14 cellular contexts compared by ENCODE assay signal in the genomic region with DNA sequence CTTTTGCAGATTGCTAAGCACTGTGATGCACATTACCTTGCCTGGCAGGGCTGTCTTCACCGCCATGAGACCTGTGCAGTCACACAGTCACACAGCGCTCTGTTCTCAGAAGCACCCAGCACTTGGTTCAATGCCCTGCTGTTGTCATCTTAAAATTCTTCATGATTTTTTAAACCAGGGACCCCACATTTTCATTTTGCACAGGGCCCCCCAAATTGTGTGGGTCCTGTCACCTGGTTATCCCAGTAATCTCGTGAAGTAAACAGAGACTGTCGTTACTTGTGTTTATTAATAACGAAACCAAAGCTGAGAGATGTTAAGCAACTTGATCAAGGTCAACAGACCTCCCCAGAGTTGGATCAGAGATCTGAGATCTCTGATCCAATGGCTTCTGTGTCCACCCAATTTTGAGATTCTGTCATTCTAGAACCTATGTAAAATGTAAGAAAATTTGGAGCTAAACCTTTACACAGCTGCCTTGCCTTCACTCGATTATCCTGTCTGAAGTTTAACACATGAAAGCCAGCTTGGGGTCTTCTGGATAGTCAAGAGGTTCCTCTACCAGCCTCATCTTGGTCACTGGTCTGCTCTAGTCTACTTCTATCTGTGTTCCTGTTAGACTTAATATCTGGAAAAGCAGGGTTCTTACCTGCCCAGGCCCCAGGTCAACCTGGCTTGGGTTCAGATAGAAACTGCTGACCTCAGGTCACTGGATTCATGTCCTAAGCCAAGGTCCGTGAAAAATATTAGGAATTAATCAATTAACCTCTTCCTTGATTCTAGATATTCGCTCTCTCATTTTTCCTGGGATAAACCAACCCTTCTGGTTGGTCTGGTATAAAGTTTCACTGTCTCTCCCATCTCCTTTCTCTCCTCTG. TPM values are rescaled to one million over a fixed set of nuclear protein-coding genes. Genes with fewer than 3 reads are reported as not detected.
DNase-seq lines count a peak whose midpoint lies in the region; ATAC-seq lines count a peak whose summit lies in the region.
"Had no signal": no experiment of that assay in that cellular context is flagged by ENCODE, and none has a peak within 500 bp of the region (broad histone marks: within the 10 kb centered on the region; RNA-seq: fewer than 3 reads in every experiment).

No MANE protein-coding gene starts in this region.

- H3K4me3 ChIP-seq in CD8-positive, alpha-beta memory T cell (ENCODE audit: low read length), result peak overlapping the region; percentile 5
- H3K4me3 ChIP-seq: SJSA1 had no signal

- H3K9me3 ChIP-seq in CD8-positive, alpha-beta memory T cell (ENCODE audit: low read length), result no peaks in the 10 kb centered on the region
- H3K9me3 ChIP-seq: SJSA1 had no signal

- intact Hi-C loops in activated CD4-positive, alpha-beta memory T cell treated with anti-CD3 and anti-CD28 coated beads for 36 hours (cut with micrococcal nuclease), result no loop called here

- peaks cover 77 to 91% (median 85%) of the 10 kb centered on the region in 3 donors for H3K4me1 Mint-ChIP-seq in CD8-positive, alpha-beta memory T cell
- peaks cover 74% of the 10 kb centered on the region for H3K4me1 Mint-ChIP-seq in activated CD4-positive, alpha-beta memory T cell treated with anti-CD3 and anti-CD28 coated beads for 36 hours (ENCODE audit: low read depth)
- peaks cover 18% of the 10 kb centered on the region for H3K4me1 Mint-ChIP-seq in memory B cell

- H3K27ac ChIP-seq in CD8-positive, alpha-beta memory T cell (ENCODE audit: low read depth, low read length), result peak overlapping the region; percentile 45
- H3K27ac ChIP-seq: SJSA1 had no signal

- DNase-seq in CD8-positive, alpha-beta memory T cell, result peak in 2 of 5 donors; percentile 27 to 54
- DNase-seq in activated CD4-positive, alpha-beta memory T cell treated with anti-CD3 and anti-CD28 coated beads for 36 hours, result peak; percentile 55
- DNase-seq in memory B cell (ENCODE audit: low spot score in 2 of 2), result no peak
- DNase-seq in NCI-H2029 treated with DMSO at 0.1 percent for 48 hours (lab: John Stamatoyannopoulos, UW), result no peak
- no peak for DNase-seq in H4 (ENCODE audit: low spot score)
- DNase-seq: Karpas-422; NCI-H1694; nucleus accumbens; stimulated activated CD4-positive, alpha-beta T cell treated with anti-CD3 and anti-CD28 coated beads, Interleukin-4, amount 100 ng/mL, for 1 hour had no signal

- ATAC-seq in GM18868 (IDR thresholded peaks at IDR 0.05; ENCODE audit: unreplicated experiment) (peak; percentile 49), memory B cell (ENCODE audit: low read depth) (peak; percentile 45), GM21723 (IDR thresholded peaks at IDR 0.05; ENCODE audit: unreplicated experiment) (no peak)
- ATAC-seq: sciatic nerve had no signal

- H3K4me3 Mint-ChIP-seq in CD8-positive, alpha-beta memory T cell, result peak overlapping the region; percentile 44 to 80 (median 76)
- H3K4me3 Mint-ChIP-seq in activated CD4-positive, alpha-beta memory T cell treated with anti-CD3 and anti-CD28 coated beads for 36 hours, result peak overlapping the region; percentile 51
- peak overlapping the region; percentile 59 for H3K4me3 Mint-ChIP-seq in memory B cell
- H3K4me3 Mint-ChIP-seq: mesothelial cell of epicardium had no signal

- no peaks in the 10 kb centered on the region for H3K36me3 ChIP-seq in CD8-positive, alpha-beta memory T cell (ENCODE audit: insufficient read depth, low read length)
- H3K36me3 ChIP-seq: SJSA1 had no signal

- H3K27me3 ChIP-seq in CD8-positive, alpha-beta memory T cell (ENCODE audit: insufficient read depth, low read length, poor library complexity, severe bottlenecking), result no peaks in the 10 kb centered on the region
- H3K27me3 ChIP-seq: SJSA1 had no signal

- H3K27me3 Mint-ChIP-seq in CD8-positive, alpha-beta memory T cell, result no peaks in the 10 kb centered on the region
- H3K27me3 Mint-ChIP-seq in activated CD4-positive, alpha-beta memory T cell treated with anti-CD3 and anti-CD28 coated beads for 36 hours, result no peaks in the 10 kb centered on the region
- H3K27me3 Mint-ChIP-seq in memory B cell, result no peaks in the 10 kb centered on the region

- peak overlapping the region; percentile 85 to 97 (median 95) for H3K27ac Mint-ChIP-seq in CD8-positive, alpha-beta memory T cell
- peak overlapping the region; percentile 70 for H3K27ac Mint-ChIP-seq in activated CD4-positive, alpha-beta memory T cell treated with anti-CD3 and anti-CD28 coated beads for 36 hours
- peak overlapping the region; percentile 48 for H3K27ac Mint-ChIP-seq in memory B cell
- H3K27ac Mint-ChIP-seq: mesothelial cell of epicardium had no signal

- peaks cover 61% of the 10 kb centered on the region for H3K4me1 ChIP-seq in CD8-positive, alpha-beta memory T cell (ENCODE audit: insufficient read depth, low read length)
- H3K4me1 ChIP-seq: SJSA1 had no signal

- CTCF ChIA-PET in CD8-positive, alpha-beta memory T cell (lab: Charles Lee), result interaction anchor here (1.1 to 5.6 kb wide), 6 partner anchors 8 to 32 kb away, joined by 3 to 44 read pairs (median 4); no protein-coding TSS in a partner anchor
- CTCF ChIA-PET in activated CD4-positive, alpha-beta memory T cell treated with anti-CD3 and anti-CD28 coated beads for 36 hours (lab: Charles Lee), result interaction anchor here (1.1 to 1.5 kb wide), 3 partner anchors 10 to 82 kb away, joined by 3 to 4 read pairs (median 3); no protein-coding TSS in a partner anchor

- peaks cover 0 to 17% (median 2%) of the 10 kb centered on the region in 3 donors for H3K36me3 Mint-ChIP-seq in CD8-positive, alpha-beta memory T cell
- no peaks in the 10 kb centered on the region for H3K36me3 Mint-ChIP-seq in activated CD4-positive, alpha-beta memory T cell treated with anti-CD3 and anti-CD28 coated beads for 36 hours
- no peaks in the 10 kb centered on the region for H3K36me3 Mint-ChIP-seq in memory B cell
- H3K36me3 Mint-ChIP-seq: mesothelial cell of epicardium had no signal

- no peaks in the 10 kb centered on the region for H3K9me3 Mint-ChIP-seq in CD8-positive, alpha-beta memory T cell
- no peaks in the 10 kb centered on the region for H3K9me3 Mint-ChIP-seq in activated CD4-positive, alpha-beta memory T cell treated with anti-CD3 and anti-CD28 coated beads for 36 hours
- no peaks in the 10 kb centered on the region for H3K9me3 Mint-ChIP-seq in memory B cell

- POLR2A ChIA-PET in CD8-positive, alpha-beta memory T cell (lab: Charles Lee), result interaction anchor here (1.2 to 2.7 kb wide), 4 partner anchors 8 to 34 kb away, joined by 4 to 8 read pairs (median 6); no protein-coding TSS in a partner anchor
- POLR2A ChIA-PET in activated CD4-positive, alpha-beta memory T cell treated with anti-CD3 and anti-CD28 coated beads for 36 hours (lab: Charles Lee), result no interaction called here

RNA-seq across cellular contexts. Expression of a gene that starts 13.7 kb away (rescaled TPM):
- 10 to 100 TPM; 57.4 to 59.5 TPM for total RNA-seq in CD8-positive, alpha-beta memory T cell
- 80.2 TPM for polyA plus RNA-seq in CD8-positive, alpha-beta memory T cell
- 10 to 100 TPM; 48.9 to 49.0 TPM for total RNA-seq in activated CD4-positive, alpha-beta memory T cell treated with anti-CD3 and anti-CD28 coated beads for 36 hours
- 20.8 and 21.3 TPM in 2 replicates for total RNA-seq in H4 (2014; rRNA removed; shearing (Covaris generic))
